Comparison of ENCODE assay signal across 13 cellular contexts in the genomic region with DNA sequence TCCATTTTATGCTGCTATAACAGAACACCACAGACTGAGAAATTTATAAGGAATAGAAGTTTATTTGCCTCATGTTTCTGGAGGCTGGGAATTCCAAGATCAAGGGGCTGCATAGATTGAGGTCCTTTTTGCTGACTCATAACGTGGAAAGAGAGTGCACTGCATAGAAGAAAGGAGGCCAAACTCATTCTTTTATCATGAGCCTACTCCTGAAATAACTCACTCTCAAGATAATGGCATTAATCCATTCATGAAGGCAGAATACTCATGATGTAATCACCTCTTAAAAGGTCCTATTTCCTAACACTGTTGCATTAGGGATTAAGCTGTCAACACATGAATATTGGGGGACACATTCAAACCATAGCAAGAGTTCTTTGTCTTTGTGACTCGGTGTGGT.
DNase-seq lines count a peak whose midpoint lies in the region; ATAC-seq, FAIRE-seq and TF ChIP-seq lines count a peak whose summit lies in the region.
"Had no signal": no experiment of that assay in that cellular context is flagged by ENCODE, and none has a peak within 500 bp of the region (broad histone marks: within the 10 kb centered on the region; RNA-seq: fewer than 3 reads in every experiment).

No MANE protein-coding gene starts in this region.

- H2AFZ ChIP-seq in PC-9, result no peak overlapping the region

- H3K4me1 ChIP-seq in left lung (no peaks in the 10 kb centered on the region), PC-9 (replicated peaks; ENCODE audit: insufficient read depth) (no peaks in the 10 kb centered on the region)
- H3K4me1 ChIP-seq: testis had no signal

- no TSS peak for BruUV-seq in PC-9 (replicated peaks; lab: Mats Ljungman, UMichigan)

- H3K27me3 ChIP-seq in bronchial epithelial cell (ENCODE audit: control insufficient read depth, insufficient read depth, low read length), result no peaks in the 10 kb centered on the region
- no peaks in the 10 kb centered on the region for H3K27me3 ChIP-seq in left lung
- no peaks in the 10 kb centered on the region for H3K27me3 ChIP-seq in PC-9 (ENCODE audit: insufficient read depth, low read depth)
- H3K27me3 ChIP-seq: testis had no signal

- no peak for FAIRE-seq in bronchial epithelial cell (lab: Jason Lieb, UNC)
- FAIRE-seq: GM18507 had no signal

- DNase-seq in AG09309 (ENCODE audit: low read depth) (peak; percentile 73), HS-5 (ENCODE audit: low read depth) (peak; percentile 84), bronchial epithelial cell (ENCODE audit: low read depth) (peak; percentile 55), left lung (no peak), T-helper 1 cell (no peak), PC-9 (no peak), ecto neural progenitor cell (ENCODE audit: low spot score) (no peak)
- no peak for DNase-seq in stimulated activated naive CD8-positive, alpha-beta T cell treated with anti-CD3 and anti-CD28 coated beads, Interleukin-15, Interleukin-2, amounts not matched to agents 100 U/mL and 50 U/mL, for 24 hours
- DNase-seq: activated CD4-positive, alpha-beta memory T cell treated with anti-CD3 and anti-CD28 coated beads for 36 hours; NCI-H187; stimulated activated CD4-positive, alpha-beta T cell treated with anti-CD3 and anti-CD28 coated beads, Interleukin-4, amount 100 ng/mL, for 1 hour; testis had no signal

- H4K20me1 ChIP-seq in PC-9 (ENCODE audit: insufficient read depth), result no peaks in the 10 kb centered on the region

- no peak overlapping the region for H3K4me2 ChIP-seq in PC-9

- H3K27ac ChIP-seq in left lung (no peak overlapping the region), PC-9 (no peak overlapping the region)
- H3K27ac ChIP-seq: testis had no signal

- CTCF ChIA-PET in PC-9 (lab: Charles Lee), result no interaction called here

- H3K79me2 ChIP-seq in PC-9 (ENCODE audit: low read depth), result no peaks in the 10 kb centered on the region

- ATAC-seq in left lung, result peak; percentile 38
- no peak for ATAC-seq in stimulated activated naive CD8-positive, alpha-beta T cell treated with anti-CD3 and anti-CD28 coated beads, Interleukin-15, Interleukin-2, amounts not matched to agents 100 U/mL and 50 U/mL, for 24 hours

- no peaks in the 10 kb centered on the region for H3K9me2 ChIP-seq in PC-9 (ENCODE audit: insufficient read depth)

- intact Hi-C loops in left lung (cut with DNase I) (no loop called here), PC-9 (cut with micrococcal nuclease; ENCODE audit: unreplicated experiment) (no loop called here)

- TF ChIP-seq CTCF in AG09309 (IDR thresholded peaks at IDR 0.05; ENCODE audit: control insufficient read depth, insufficient read depth, low read depth, low read length, missing control alignments) (no peak), bronchial epithelial cell (IDR thresholded peaks at IDR 0.05; ENCODE audit: insufficient read depth, low read length, severe bottlenecking) (no peak), left lung (IDR thresholded peaks at IDR 0.05) (no peak), PC-9 (conservative IDR thresholded peaks at IDR 0.05) (no peak)

- no peaks in the 10 kb centered on the region for H3F3A ChIP-seq in PC-9 (ENCODE audit: insufficient read depth, low read depth)

- H3K4me3 ChIP-seq in AG09309 (ENCODE audit: control insufficient read depth, low read depth, low read length) (no peak overlapping the region), bronchial epithelial cell (ENCODE audit: low read depth, low read length) (no peak overlapping the region), left lung (no peak overlapping the region), PC-9 (no peak overlapping the region)
- H3K4me3 ChIP-seq: testis had no signal

- H3K36me3 ChIP-seq in bronchial epithelial cell (ENCODE audit: control insufficient read depth, insufficient read depth, low read length) (no peaks in the 10 kb centered on the region), left lung (no peaks in the 10 kb centered on the region), PC-9 (ENCODE audit: low read depth) (no peaks in the 10 kb centered on the region)

- peaks cover 0 to 5% of the 10 kb centered on the region in 2 donors for H3K9me3 ChIP-seq in left lung
- H3K9me3 ChIP-seq in PC-9 (ENCODE audit: insufficient read depth, low read depth), result no peaks in the 10 kb centered on the region
- H3K9me3 ChIP-seq: testis had no signal

- POLR2A ChIA-PET in PC-9 (lab: Charles Lee; ENCODE audit: unreplicated experiment), result no interaction called here

Comparison
In these comparisons a context has a peak if more than half of its experiments do, and no peak if none do; other contexts are left out.
1. DNase-seq: peak in AG09309 (single experiment), HS-5 (single experiment) and bronchial epithelial cell (single experiment); none in left lung (0 of 2), stimulated activated naive CD8-positive, alpha-beta T cell treated with anti-CD3 and anti-CD28 coated beads, Interleukin-15, Interleukin-2, amounts not matched to agents 100 U/mL and 50 U/mL, for 24 hours (single experiment), T-helper 1 cell (0 of 5), PC-9 (0 of 2) and ecto neural progenitor cell (single experiment).